Comparison of ENCODE assay signal across 20 cellular contexts in the genomic region with DNA sequence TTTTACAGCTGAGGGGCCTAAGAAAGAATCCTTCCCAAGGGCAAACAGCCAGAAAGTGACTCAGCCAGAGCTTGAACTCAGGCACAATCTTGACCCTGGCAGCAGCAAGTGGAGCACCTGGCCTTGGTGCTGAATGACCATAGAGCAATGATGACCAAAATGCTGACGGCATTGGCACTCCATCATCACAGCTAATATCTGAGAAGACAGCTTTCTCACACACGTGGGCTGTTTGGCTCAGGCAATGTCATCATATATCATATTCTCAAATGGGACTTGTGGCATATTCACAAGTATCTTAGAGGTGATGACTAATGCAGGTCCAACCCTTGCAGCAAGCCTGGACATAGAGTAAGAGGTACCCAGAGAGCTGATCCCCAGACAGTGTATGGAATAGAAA.
"Had no signal": no experiment of that assay in that cellular context is flagged by ENCODE, and none has a peak within 500 bp of the region (broad histone marks: within the 10 kb centered on the region; RNA-seq: fewer than 3 reads in every experiment).

No MANE protein-coding gene starts in this region.

- H3K27me3 Mint-ChIP-seq: activated naive CD8-positive, alpha-beta T cell treated with anti-CD3 and anti-CD28 coated beads, Interleukin-2, amount 10 ng/mL, durations not matched to agents 7 days and 5 days had no signal

- H3K36me3 Mint-ChIP-seq: activated CD4-positive, alpha-beta memory T cell treated with anti-CD3 and anti-CD28 coated beads for 36 hours; activated naive CD8-positive, alpha-beta T cell treated with anti-CD3 and anti-CD28 coated beads, Interleukin-2, amount 10 ng/mL, durations not matched to agents 7 days and 5 days; natural killer cell had no signal

- H3K4me3 ChIP-seq: gastroesophageal sphincter, thoracic aorta, upper lobe of left lung had no signal

- H3K27ac Mint-ChIP-seq: activated CD4-positive, alpha-beta memory T cell treated with anti-CD3 and anti-CD28 coated beads for 36 hours; activated naive CD4-positive, alpha-beta T cell treated with anti-CD3 and anti-CD28 coated beads for 36 hours; activated naive CD8-positive, alpha-beta T cell treated with anti-CD3 and anti-CD28 coated beads, Interleukin-2, amount 10 ng/mL, durations not matched to agents 7 days and 5 days; natural killer cell; progenitor cell of endocrine pancreas; T-helper 17 cell had no signal

- DNase-seq: activated CD4-positive, alpha-beta memory T cell treated with anti-CD3 and anti-CD28 coated beads for 36 hours; activated CD4-positive, alpha-beta T cell treated with anti-CD3 and anti-CD28 coated beads for 48 hours; activated CD4-positive, CD25-positive, alpha-beta regulatory T cell; activated naive CD4-positive, alpha-beta T cell treated with anti-CD3 and anti-CD28 coated beads for 36 hours; activated naive CD8-positive, alpha-beta T cell treated with anti-CD3 and anti-CD28 coated beads, Interleukin-2, amount 10 ng/mL, durations not matched to agents 7 days and 5 days; activated T-cell treated with anti-CD3 and anti-CD28 coated beads, Interleukin-2, amount 50 U/mL, for 48 hours; amygdala; head of caudate nucleus; hypothalamus; left ventricle myocardium superior; midbrain; natural killer cell; stimulated activated CD4-positive, alpha-beta T cell treated with anti-CD3 and anti-CD28 coated beads, Interleukin-2, amount 100 ng/mL, for 48 hours; stimulated activated CD8-positive, alpha-beta memory T cell treated with anti-CD3 and anti-CD28 coated beads, Interleukin-4, amount 100 ng/mL, for 48 hours; stimulated activated naive CD4-positive, alpha-beta T cell; T-helper 17 cell; upper lobe of left lung had no signal

- H3K36me3 ChIP-seq: gastroesophageal sphincter, thoracic aorta, upper lobe of left lung had no signal

- H3K27me3 ChIP-seq: gastroesophageal sphincter, upper lobe of left lung had no signal

- H3K4me1 Mint-ChIP-seq: activated naive CD8-positive, alpha-beta T cell treated with anti-CD3 and anti-CD28 coated beads, Interleukin-2, amount 10 ng/mL, durations not matched to agents 7 days and 5 days; natural killer cell; T-helper 17 cell had no signal

- ATAC-seq: gastroesophageal sphincter, left ventricle myocardium superior, natural killer cell, T-helper 17 cell had no signal

- H3K4me1 ChIP-seq: upper lobe of left lung had no signal

- H3K27ac ChIP-seq: gastroesophageal sphincter, thoracic aorta, upper lobe of left lung had no signal

- H3K4me3 Mint-ChIP-seq: activated CD4-positive, alpha-beta memory T cell treated with anti-CD3 and anti-CD28 coated beads for 36 hours; activated naive CD4-positive, alpha-beta T cell treated with anti-CD3 and anti-CD28 coated beads for 36 hours; activated naive CD8-positive, alpha-beta T cell treated with anti-CD3 and anti-CD28 coated beads, Interleukin-2, amount 10 ng/mL, durations not matched to agents 7 days and 5 days; natural killer cell; T-helper 17 cell had no signal

- H3K9me3 ChIP-seq: gastroesophageal sphincter, thoracic aorta, upper lobe of left lung had no signal
